In genomic region chr5:74017786-74018211, GRCh38 we compare ENCODE assay signal across 10 cellular contexts.
DNase-seq lines count a peak whose midpoint lies in the region; ATAC-seq, FAIRE-seq and TF ChIP-seq lines count a peak whose summit lies in the region.
"Had no signal": no experiment of that assay in that cellular context is flagged by ENCODE, and none has a peak within 500 bp of the region (broad histone marks: within the 10 kb centered on the region; RNA-seq: fewer than 3 reads in every experiment).

No MANE protein-coding gene starts in this region.

- DNase-seq in G401 (ENCODE audit: low spot score) (peak; percentile 25), NCI-H2107 treated with DMSO at 0.1 percent for 48 hours (lab: John Stamatoyannopoulos, UW; ENCODE audit: unreplicated experiment) (peak; percentile 61), bronchial epithelial cell (ENCODE audit: low read depth) (peak; percentile 90), nucleus accumbens (lab: John Stamatoyannopoulos, UW) (peak in 41 of 56 donors; percentile 4 to 78 (median 31)), small intestine (no peak), activated gamma-delta T cell treated with Interleukin-2 at 50 U/mL for 16 hours (no peak)
- DNase-seq: NCI-H510A treated with DMSO at 0.1 percent for 48 hours; stimulated activated naive CD8-positive, alpha-beta T cell treated with anti-CD3 and anti-CD28 coated beads, Interleukin-15, Interleukin-2, amounts not matched to agents 100 U/mL and 50 U/mL, for 24 hours had no signal

- FAIRE-seq in bronchial epithelial cell (lab: Jason Lieb, UNC) (peak; percentile 62), small intestine (lab: Jason Lieb, UNC) (no peak)

- in situ Hi-C loops in G401 (cut with HindIII; ENCODE audit: low sequenced_read_pairs): no loop called here

- H3K27ac ChIP-seq in small intestine (ENCODE audit: low read depth in 1 of 2, low read length in 1 of 2): no peak overlapping the region

- H3K27me3 ChIP-seq in bronchial epithelial cell (ENCODE audit: control insufficient read depth, insufficient read depth, low read length) (no peaks in the 10 kb centered on the region), small intestine (ENCODE audit: control insufficient read depth in 2 of 2, insufficient read depth in 2 of 2, low read length in 2 of 2) (no peaks in the 10 kb centered on the region)

- H3K4me3 ChIP-seq in bronchial epithelial cell (ENCODE audit: low read depth, low read length) (no peak overlapping the region), small intestine (ENCODE audit: low read depth in 1 of 2, low read length in 2 of 2) (no peak overlapping the region)

- no peak for TF ChIP-seq CTCF in bronchial epithelial cell (IDR thresholded peaks at IDR 0.05; ENCODE audit: insufficient read depth, low read length, severe bottlenecking)

- no peaks in the 10 kb centered on the region for H3K36me3 ChIP-seq in bronchial epithelial cell (ENCODE audit: control insufficient read depth, insufficient read depth, low read length)
- no peaks in the 10 kb centered on the region for H3K36me3 ChIP-seq in small intestine (ENCODE audit: control insufficient read depth in 2 of 2, insufficient read depth in 2 of 2, low read length in 2 of 2)

- H3K9me3 ChIP-seq in small intestine (ENCODE audit: control insufficient read depth, low read depth): no peaks in the 10 kb centered on the region

- 15 to 49% (median 25%) methylated on average over 3 of the region's 3 CpGs for WGBS in small intestine, 3 donors

- no peak for ATAC-seq in GM21529 (IDR thresholded peaks at IDR 0.05; ENCODE audit: unreplicated experiment)
- no peak for ATAC-seq in GM21515 (IDR thresholded peaks at IDR 0.05; ENCODE audit: unreplicated experiment)
- ATAC-seq: stimulated activated naive CD8-positive, alpha-beta T cell treated with anti-CD3 and anti-CD28 coated beads, Interleukin-15, Interleukin-2, amounts not matched to agents 100 U/mL and 50 U/mL, for 24 hours had no signal

- H3K4me1 ChIP-seq in small intestine (ENCODE audit: control insufficient read depth in 2 of 2, insufficient read depth in 1 of 2, low read depth in 1 of 2, low read length in 1 of 2): no peaks in the 10 kb centered on the region

Comparison
In these comparisons a context has a peak if more than half of its experiments do, and no peak if none do; other contexts are left out.
1. DNase-seq: peak in G401 (single experiment), NCI-H2107 treated with DMSO at 0.1 percent for 48 hours (single experiment), bronchial epithelial cell (single experiment) and nucleus accumbens (41 of 56); none in small intestine (single experiment) and activated gamma-delta T cell treated with Interleukin-2 at 50 U/mL for 16 hours (single experiment).